In genomic region chr11:134999490-135000066, GRCh38 we compare ENCODE assay signal across 1 cellular context.
TF ChIP-seq lines count a peak whose summit lies in the region.

No MANE protein-coding gene starts in this region.

TF ChIP-seq in WTC11, 78 proteins besides CTCF, POLR2A, EP300 and RAD21 (continued from another document):
- TF ChIP-seq ZNF532 (CRISPR knock-in tag; IDR thresholded peaks at IDR 0.05; ENCODE audit: borderline replicate concordance) = no peak
- no peak for TF ChIP-seq ZSCAN18 (CRISPR knock-in tag; IDR thresholded peaks at IDR 0.05)
- TF ChIP-seq ZNF121 (CRISPR knock-in tag; IDR thresholded peaks at IDR 0.05) = no peak
- no peak for TF ChIP-seq ATF1 (CRISPR knock-in tag; IDR thresholded peaks at IDR 0.05)
- no peak for TF ChIP-seq FOXP4 (CRISPR knock-in tag; IDR thresholded peaks at IDR 0.05)
- 0 out of 2 replicates have a peak, but pooled peaks have one; percentile 26 for TF ChIP-seq MAX (CRISPR knock-in tag; IDR thresholded peaks at IDR 0.05)
- TF ChIP-seq ARID4B (CRISPR knock-in tag; IDR thresholded peaks at IDR 0.05; ENCODE audit: borderline replicate concordance) = no peak
- TF ChIP-seq CDX4 (CRISPR knock-in tag; IDR thresholded peaks at IDR 0.05; ENCODE audit: borderline replicate concordance) = no peak
- TF ChIP-seq ZNF416 (CRISPR knock-in tag; IDR thresholded peaks at IDR 0.05) = no peak
